Comparison of ENCODE assay signal across 8 cellular contexts in genomic region chr11:119533931-119534694, GRCh38.
A peak's percentile ranks its signal among the peaks of the same experiment; 100 is the strongest.
DNase-seq lines count a peak whose midpoint lies in the region; ATAC-seq and TF ChIP-seq lines count a peak whose summit lies in the region.

No MANE protein-coding gene starts in this region.

- DNase-seq in AG20443 (ENCODE audit: low spot score) (peak; percentile 90), NCI-H1417 treated with DMSO at 0.1 percent for 48 hours (lab: John Stamatoyannopoulos, UW) (peak; percentile 49), T-helper 17 cell (peak in 2 of 3 donors; percentile 34 to 35), astrocyte of the spinal cord (ENCODE audit: low read depth, low spot score) (peak; percentile 53), hippocampal formation (lab: John Stamatoyannopoulos, UW) (peak; percentile 76 to 78), sigmoid colon (peak; percentile 83)

- peak; percentile 94 for TF ChIP-seq CTCF in astrocyte of the spinal cord (IDR thresholded peaks at IDR 0.05; ENCODE audit: low read depth, low read length)
- peak in 3 of 4 experiments; percentile 62 to 72 (median 66) for TF ChIP-seq CTCF in sigmoid colon (IDR thresholded peaks at IDR 0.05)

- H3K4me3 ChIP-seq in astrocyte of the spinal cord (ENCODE audit: low read depth, low read length) (no peak overlapping the region), sigmoid colon (no peak overlapping the region)

- no peaks in the 10 kb centered on the region for H3K36me3 ChIP-seq in sigmoid colon

- no peaks in the 10 kb centered on the region for H3K4me1 ChIP-seq in sigmoid colon

- H3K9me3 ChIP-seq in T-helper 17 cell (ENCODE audit: control insufficient read depth, low read length, poor library complexity, severe bottlenecking) (no peaks in the 10 kb centered on the region), sigmoid colon (no peaks in the 10 kb centered on the region)

- H3K27ac Mint-ChIP-seq in T-helper 17 cell: no peak overlapping the region

- WGBS in sigmoid colon, 2 donors: 22% methylated on average over 12 of the region's 12 CpGs

- H3K27ac ChIP-seq in sigmoid colon: no peak overlapping the region

- H3K4me3 Mint-ChIP-seq in T-helper 17 cell: no peak overlapping the region

- peaks cover 69% of the 10 kb centered on the region for H3K27me3 Mint-ChIP-seq in T-helper 17 cell

- H3K36me3 Mint-ChIP-seq in T-helper 17 cell (ENCODE audit: low read depth): no peaks in the 10 kb centered on the region

- peaks cover 7% of the 10 kb centered on the region for H3K4me1 Mint-ChIP-seq in T-helper 17 cell

- ATAC-seq in GM19351 (IDR thresholded peaks at IDR 0.05; ENCODE audit: unreplicated experiment) (peak; percentile 58), T-helper 17 cell (peak; percentile 66), GM19328 (IDR thresholded peaks at IDR 0.05; ENCODE audit: unreplicated experiment) (no peak)

- intact Hi-C loops in sigmoid colon (cut with DNase I): loop anchor here (1.0 kb wide), 1 partner anchor 53 kb away; no protein-coding TSS in a partner anchor

- peaks cover 0 to 3% (median 0%) of the 10 kb centered on the region in 3 donors for H3K27me3 ChIP-seq in sigmoid colon

- in situ Hi-C loops in astrocyte of the spinal cord (cut with HindIII; ENCODE audit: low sequenced_read_pairs): no loop called here

- TF ChIP-seq EP300 in sigmoid colon (IDR thresholded peaks at IDR 0.05): no peak

- TF ChIP-seq POLR2A in sigmoid colon (IDR thresholded peaks at IDR 0.05): no peak

Comparison
In these comparisons a context has a peak if more than half of its experiments do, and no peak if none do; other contexts are left out.
1. DNase-seq: peak in every context shown above with its lines; median percentile 90 in AG20443; 83 in sigmoid colon; 77 in hippocampal formation; 53 in astrocyte of the spinal cord; 49 in NCI-H1417 treated with DMSO at 0.1 percent for 48 hours; 34 in T-helper 17 cell.